In the genomic region with DNA sequence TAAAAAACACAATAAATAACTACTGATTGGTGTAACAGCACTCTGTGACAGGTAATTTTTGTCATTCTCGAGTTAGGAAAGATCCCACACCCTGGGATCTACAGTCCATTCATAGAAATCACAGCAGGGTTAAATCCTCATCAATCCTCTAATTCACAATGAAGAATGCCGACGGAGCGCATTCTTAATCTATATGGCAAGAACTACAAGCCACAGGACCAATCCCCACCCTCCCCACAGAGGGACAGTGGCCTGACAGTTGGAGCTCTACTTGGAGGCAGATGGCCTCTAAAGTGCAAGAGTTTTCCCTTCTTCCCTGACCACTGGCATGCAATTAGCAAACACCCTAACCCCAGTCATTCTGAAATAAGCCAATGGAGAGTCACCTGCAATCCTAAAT, we compare ENCODE assay signal across 24 cellular contexts. TPM values are rescaled to one million over a fixed set of nuclear protein-coding genes. Genes with fewer than 3 reads are reported as not detected.
DNase-seq lines count a peak whose midpoint lies in the region; ATAC-seq and TF ChIP-seq lines count a peak whose summit lies in the region.
"Had no signal": no experiment of that assay in that cellular context is flagged by ENCODE, and none has a peak within 500 bp of the region (broad histone marks: within the 10 kb centered on the region; RNA-seq: fewer than 3 reads in every experiment).

No MANE protein-coding gene starts in this region.

- no peak overlapping the region for H3K9ac ChIP-seq in mesendoderm (ENCODE audit: low read length)
- H3K9ac ChIP-seq: KMS-11 had no signal

- H2BK5ac ChIP-seq in mesendoderm (ENCODE audit: low read length): no peak overlapping the region

- no peak overlapping the region for H3K4me2 ChIP-seq in mesendoderm (ENCODE audit: low read length)
- H3K4me2 ChIP-seq: KMS-11 had no signal

- H3K27ac Mint-ChIP-seq in natural killer cell: peak overlapping the region; percentile 9 to 68
- peak overlapping the region in 1 of 2 donors; percentile 83 for H3K27ac Mint-ChIP-seq in natural killer cell treated with Interleukin-12 subunit alpha and Interleukin-12 subunit beta and Interleukin-15 and Interleukin-18, amount 100 ng/mL, for 72 hours
- H3K27ac Mint-ChIP-seq: B cell, IgD-negative memory B cell had no signal

- H2BK15ac ChIP-seq in mesendoderm (replicated peaks; ENCODE audit: low read depth): no peak overlapping the region

- ATAC-seq in natural killer cell (no peak), left ventricle myocardium superior (no peak)
- no peak for ATAC-seq in natural killer cell treated with Interleukin-12 subunit alpha and Interleukin-12 subunit beta and Interleukin-15 and Interleukin-18, amount 100 ng/mL, for 72 hours
- ATAC-seq: SK-N-SH treated with all-trans-retinoic acid at 6 μM for 48 hours had no signal

- intact Hi-C loops in natural killer cell (cut with micrococcal nuclease) (no loop called here), left ventricle myocardium superior (cut with micrococcal nuclease) (no loop called here)

- no peak overlapping the region for H3K27ac ChIP-seq in WERI-Rb-1
- no peak overlapping the region for H3K27ac ChIP-seq in mesendoderm (ENCODE audit: low read depth, low read length)
- no peak overlapping the region for H3K27ac ChIP-seq in Peyer's patch
- H3K27ac ChIP-seq: C4-2B, KMS-11, SJCRH30 had no signal

- TF ChIP-seq POLR2A in Peyer's patch (IDR thresholded peaks at IDR 0.05): no peak

- TF ChIP-seq CTCF in natural killer cell (IDR thresholded peaks at IDR 0.05) (no peak), WERI-Rb-1 (IDR thresholded peaks at IDR 0.05; ENCODE audit: low read depth, low read length) (no peak), Peyer's patch (IDR thresholded peaks at IDR 0.05) (no peak)

- WGBS in mesendoderm (ENCODE audit: extremely low coverage, insufficient coverage, low lambda C conversion rate): no CpG with 5 or more reads among the region's 4 CpGs

- H3K79me2 ChIP-seq in mesendoderm (ENCODE audit: control insufficient read depth, insufficient read depth, low read length): peaks cover 29% of the 10 kb centered on the region

- no peaks in the 10 kb centered on the region for H3K9me3 Mint-ChIP-seq in natural killer cell
- no peaks in the 10 kb centered on the region for H3K9me3 Mint-ChIP-seq in natural killer cell treated with Interleukin-12 subunit alpha and Interleukin-12 subunit beta and Interleukin-15 and Interleukin-18, amount 100 ng/mL, for 72 hours
- H3K9me3 Mint-ChIP-seq: IgD-negative memory B cell had no signal

- H3K18ac ChIP-seq in mesendoderm (ENCODE audit: low read length): no peak overlapping the region

- H3K56ac ChIP-seq in mesendoderm (ENCODE audit: low read length): no peak overlapping the region

- no peak for DNase-seq in natural killer cell
- no peak for DNase-seq in natural killer cell treated with Interleukin-12 subunit alpha and Interleukin-12 subunit beta and Interleukin-15 and Interleukin-18, amount 100 ng/mL, for 72 hours (ENCODE audit: low spot score)
- peak; percentile 25 for DNase-seq in WERI-Rb-1
- peak; percentile 38 for DNase-seq in mesendoderm
- DNase-seq in activated T-cell treated with anti-CD3 and anti-CD28 coated beads, Interleukin-2, amount 50 U/mL, for 48 hours: no peak
- no peak for DNase-seq in Peyer's patch
- no peak for DNase-seq in left ventricle myocardium superior
- DNase-seq: Calu3, DMS153, DND-41, H7, NCI-H1092, NCI-H1417 treated with DMSO at 0.1 percent for 48 hours, NCI-H1694 treated with DMSO at 0.1 percent for 48 hours, NCI-H2081 treated with DMSO at 0.1 percent for 48 hours, NCI-H2171, NCI-H226, NCI-H510A, SJCRH30 had no signal

- no peaks in the 10 kb centered on the region for H3K36me3 Mint-ChIP-seq in natural killer cell
- H3K36me3 Mint-ChIP-seq in natural killer cell treated with Interleukin-12 subunit alpha and Interleukin-12 subunit beta and Interleukin-15 and Interleukin-18, amount 100 ng/mL, for 72 hours: no peaks in the 10 kb centered on the region

- no peak overlapping the region for H2AK5ac ChIP-seq in mesendoderm (ENCODE audit: low read length)

- H3K27me3 Mint-ChIP-seq in natural killer cell (ENCODE audit: low read depth in 2 of 2): no peaks in the 10 kb centered on the region
- no peaks in the 10 kb centered on the region for H3K27me3 Mint-ChIP-seq in natural killer cell treated with Interleukin-12 subunit alpha and Interleukin-12 subunit beta and Interleukin-15 and Interleukin-18, amount 100 ng/mL, for 72 hours
- H3K27me3 Mint-ChIP-seq: B cell, IgD-negative memory B cell had no signal

- H3K9me3 ChIP-seq in WERI-Rb-1 (ENCODE audit: severe bottlenecking) (no peaks in the 10 kb centered on the region), Peyer's patch (no peaks in the 10 kb centered on the region)
- H3K9me3 ChIP-seq: SJCRH30 had no signal

- peaks cover 12% of the 10 kb centered on the region for H3K36me3 ChIP-seq in WERI-Rb-1
- H3K36me3 ChIP-seq in mesendoderm (ENCODE audit: control insufficient read depth, insufficient read depth, low read length): no peaks in the 10 kb centered on the region
- no peaks in the 10 kb centered on the region for H3K36me3 ChIP-seq in Peyer's patch
- H3K36me3 ChIP-seq: SJCRH30 had no signal

- no peak overlapping the region for H3K4ac ChIP-seq in mesendoderm (ENCODE audit: low read depth, low read length)

- H4K8ac ChIP-seq in mesendoderm (ENCODE audit: low read depth, low read length): no peak overlapping the region

- H2BK120ac ChIP-seq in mesendoderm (ENCODE audit: low read depth, low read length): no peak overlapping the region

- no peak overlapping the region for H3K23ac ChIP-seq in mesendoderm (ENCODE audit: low read length)

- H3K4me3 Mint-ChIP-seq in natural killer cell: no peak overlapping the region
- H3K4me3 Mint-ChIP-seq in natural killer cell treated with Interleukin-12 subunit alpha and Interleukin-12 subunit beta and Interleukin-15 and Interleukin-18, amount 100 ng/mL, for 72 hours: no peak overlapping the region
- H3K4me3 Mint-ChIP-seq: B cell, IgD-negative memory B cell had no signal

- no peaks in the 10 kb centered on the region for H3K4me1 ChIP-seq in mesendoderm (ENCODE audit: control insufficient read depth, low read depth, low read length)
- peaks cover 0 to 6% (median 0%) of the 10 kb centered on the region in 4 donors for H3K4me1 ChIP-seq in Peyer's patch
- H3K4me1 ChIP-seq: SJCRH30 had no signal

- H3K4me1 Mint-ChIP-seq in natural killer cell: peaks cover 56 to 60% of the 10 kb centered on the region in 2 donors
- H3K4me1 Mint-ChIP-seq in natural killer cell treated with Interleukin-12 subunit alpha and Interleukin-12 subunit beta and Interleukin-15 and Interleukin-18, amount 100 ng/mL, for 72 hours (ENCODE audit: low read depth in 2 of 2): peaks cover 42 to 43% of the 10 kb centered on the region in 2 donors

- H4K5ac ChIP-seq in mesendoderm (ENCODE audit: low read length): no peak overlapping the region

- H3K4me3 ChIP-seq in WERI-Rb-1 (ENCODE audit: low read depth, low read length) (no peak overlapping the region), mesendoderm (ENCODE audit: low read length) (no peak overlapping the region), Peyer's patch (no peak overlapping the region)
- H3K4me3 ChIP-seq: SJCRH30 had no signal

- no peaks in the 10 kb centered on the region for H3K27me3 ChIP-seq in WERI-Rb-1 (ENCODE audit: insufficient read depth, low read depth, severe bottlenecking)
- no peaks in the 10 kb centered on the region for H3K27me3 ChIP-seq in mesendoderm (ENCODE audit: insufficient read depth, low read length, poor library complexity)
- H3K27me3 ChIP-seq in Peyer's patch: no peaks in the 10 kb centered on the region
- H3K27me3 ChIP-seq: SJCRH30 had no signal

- H3K79me1 ChIP-seq in mesendoderm (ENCODE audit: low read length): peaks cover 28% of the 10 kb centered on the region

RNA-seq across cellular contexts. Expression of gene TCF20, which starts 34.2 kb away (rescaled TPM):
- total RNA-seq in natural killer cell (10 to 100 TPM; 57.8 to 70.8 (median 69.1) TPM), Peyer's patch (10 to 100 TPM; 43.8 to 75.1 (median 59.5) TPM), left ventricle myocardium superior (14.9 TPM)
- total RNA-seq in natural killer cell treated with Interleukin-12 subunit alpha and Interleukin-12 subunit beta and Interleukin-15 and Interleukin-18, amount 100 ng/mL, for 72 hours: 10 to 100 TPM; 54.8 to 69.0 TPM
- 28.5 TPM for polyA plus RNA-seq in mesendoderm (2013, experiment 1 of 2)
- polyA plus RNA-seq in mesendoderm (2013, experiment 2 of 2): 28.6 TPM

Comparison
In these comparisons a context has a peak if more than half of its experiments do, and no peak if none do; other contexts are left out.
1. DNase-seq: peak in WERI-Rb-1 (single experiment) and mesendoderm (single experiment); none in natural killer cell (single experiment), natural killer cell treated with Interleukin-12 subunit alpha and Interleukin-12 subunit beta and Interleukin-15 and Interleukin-18, amount 100 ng/mL, for 72 hours (single experiment), activated T-cell treated with anti-CD3 and anti-CD28 coated beads, Interleukin-2, amount 50 U/mL, for 48 hours (0 of 2), Peyer's patch (0 of 3) and left ventricle myocardium superior (single experiment).